Comparison of ENCODE assay signal across 16 cellular contexts in genomic region chr2:216287251-216287650, GRCh38.
A peak's percentile ranks its signal among the peaks of the same experiment; 100 is the strongest.
DNase-seq lines count a peak whose midpoint lies in the region; ATAC-seq and TF ChIP-seq lines count a peak whose summit lies in the region.
"Had no signal": no experiment of that assay in that cellular context is flagged by ENCODE, and none has a peak within 500 bp of the region (broad histone marks: within the 10 kb centered on the region; RNA-seq: fewer than 3 reads in every experiment).

No MANE protein-coding gene starts in this region.

- H3K4ac ChIP-seq in mesenchymal stem cell (ENCODE audit: low read depth in 1 of 2, low read length in 2 of 2) = no peak overlapping the region

- TF ChIP-seq CTCF in BE2C (IDR thresholded peaks at IDR 0.05; ENCODE audit: low read depth, low read length) (no peak), WERI-Rb-1 (IDR thresholded peaks at IDR 0.05; ENCODE audit: low read depth, low read length) (no peak)

- H3K36me3 ChIP-seq in BE2C (no peaks in the 10 kb centered on the region), HUES6 (ENCODE audit: control insufficient read depth, insufficient read depth, low read length) (no peaks in the 10 kb centered on the region), WERI-Rb-1 (no peaks in the 10 kb centered on the region), mesenchymal stem cell (ENCODE audit: control insufficient read depth in 1 of 2, insufficient read depth in 2 of 2, low read depth in 1 of 2, low read length in 2 of 2) (no peaks in the 10 kb centered on the region)
- H3K36me3 ChIP-seq: gastrocnemius medialis, thyroid gland had no signal

- peak overlapping the region; percentile 12 for H3K9ac ChIP-seq in HUES6 (ENCODE audit: low read length)
- no peak overlapping the region for H3K9ac ChIP-seq in mesenchymal stem cell (ENCODE audit: low read length)
- H3K9ac ChIP-seq: SK-N-SH had no signal

- no peak overlapping the region for H2AK5ac ChIP-seq in mesenchymal stem cell (ENCODE audit: low read length, severe bottlenecking)

- H3K27me3 ChIP-seq in BE2C (no peaks in the 10 kb centered on the region), HUES6 (ENCODE audit: control insufficient read depth, insufficient read depth, low read length) (0 out of 2 replicates have a peak, but pooled peaks cover 2% of the 10 kb centered on the region), WERI-Rb-1 (ENCODE audit: insufficient read depth, low read depth, severe bottlenecking) (no peaks in the 10 kb centered on the region), mesenchymal stem cell (ENCODE audit: control insufficient read depth in 1 of 2, insufficient read depth in 1 of 2, low read length in 2 of 2) (no peaks in the 10 kb centered on the region)
- H3K27me3 ChIP-seq: thyroid gland had no signal

- H4K91ac ChIP-seq in mesenchymal stem cell (ENCODE audit: low read length) = no peak overlapping the region

- H2BK12ac ChIP-seq in mesenchymal stem cell (ENCODE audit: low read length in 2 of 2) = no peak overlapping the region

- H2AFZ ChIP-seq in mesenchymal stem cell (ENCODE audit: low read depth, low read length) = no peak overlapping the region

- H2BK5ac ChIP-seq in mesenchymal stem cell (ENCODE audit: low read depth, low read length, poor library complexity, severe bottlenecking) = no peak overlapping the region

- peaks cover 20% of the 10 kb centered on the region for H3K4me1 ChIP-seq in BE2C
- H3K4me1 ChIP-seq in HUES6 (ENCODE audit: control insufficient read depth, insufficient read depth, low read length) = peaks cover 45% of the 10 kb centered on the region
- H3K4me1 ChIP-seq in mesenchymal stem cell (ENCODE audit: control insufficient read depth, insufficient read depth, low read depth, low read length) = peaks cover 20% of the 10 kb centered on the region
- H3K4me1 ChIP-seq: gastrocnemius medialis had no signal

- H3K27ac ChIP-seq in HUES6 (ENCODE audit: low read depth, low read length) (no peak overlapping the region), WERI-Rb-1 (no peak overlapping the region), mesenchymal stem cell (ENCODE audit: low read length, poor library complexity, severe bottlenecking) (no peak overlapping the region)
- H3K27ac ChIP-seq: gastrocnemius medialis, thyroid gland had no signal

- H4K8ac ChIP-seq in mesenchymal stem cell (ENCODE audit: low read length) = no peak overlapping the region

- H3K4me2 ChIP-seq in mesenchymal stem cell (ENCODE audit: low read length, poor library complexity, severe bottlenecking) = no peak overlapping the region
- H3K4me2 ChIP-seq: SK-N-SH had no signal

- no peaks in the 10 kb centered on the region for H3K79me1 ChIP-seq in mesenchymal stem cell (replicated peaks; ENCODE audit: low read length, poor library complexity, severe bottlenecking)

- H2BK120ac ChIP-seq in mesenchymal stem cell (ENCODE audit: low read depth, low read length) = no peak overlapping the region

- 22% methylated on average over 4 of the region's 5 CpGs for WGBS in mesenchymal stem cell

- H3K4me3 ChIP-seq in BE2C (ENCODE audit: low read depth, low read length) (no peak overlapping the region), HUES6 (ENCODE audit: low read depth, low read length) (no peak overlapping the region), WERI-Rb-1 (ENCODE audit: low read depth, low read length) (no peak overlapping the region), mesenchymal stem cell (ENCODE audit: insufficient read depth in 1 of 2, low read depth in 1 of 2, low read length in 2 of 2) (peak overlapping the region in 1 of 2 experiments; percentile 8)
- H3K4me3 ChIP-seq: gastrocnemius medialis, thyroid gland had no signal

- ATAC-seq in GM21723 (IDR thresholded peaks at IDR 0.05; ENCODE audit: unreplicated experiment) = no peak
- no peak for ATAC-seq in GM21576 (IDR thresholded peaks at IDR 0.05; ENCODE audit: unreplicated experiment)
- ATAC-seq: gastrocnemius medialis had no signal

- H3K9me3 ChIP-seq in BE2C (no peaks in the 10 kb centered on the region), HUES6 (ENCODE audit: control insufficient read depth, insufficient read depth, low read depth, low read length) (no peaks in the 10 kb centered on the region), WERI-Rb-1 (ENCODE audit: severe bottlenecking) (no peaks in the 10 kb centered on the region), mesenchymal stem cell (ENCODE audit: control insufficient read depth, low read length) (no peaks in the 10 kb centered on the region)
- H3K9me3 ChIP-seq: gastrocnemius medialis, SK-N-SH, thyroid gland had no signal

- H3K23ac ChIP-seq in mesenchymal stem cell (ENCODE audit: low read length in 2 of 2) = no peak overlapping the region

- DNase-seq in BE2C = peak; percentile 57
- DNase-seq in WERI-Rb-1 = peak; percentile 21
- peak; percentile 36 for DNase-seq in mesenchymal stem cell
- DNase-seq in anterior cingulate cortex (lab: John Stamatoyannopoulos, UW) = no peak
- no peak for DNase-seq in activated naive CD4-positive, alpha-beta T cell treated with anti-CD3 and anti-CD28 coated beads, Interleukin-2, amount 50 U/mL, for 16 hours
- DNase-seq: activated B cell treated with CpG ODN at 0.5 μM for 24 hours; activated naive CD4-positive, alpha-beta T cell treated with anti-CD3 and anti-CD28 coated beads for 36 hours; effector CD8-positive, alpha-beta T cell; gastrocnemius medialis; GOT3; NCI-H2029 treated with DMSO at 0.1 percent for 48 hours; SK-N-SH; thyroid gland had no signal

- H3K18ac ChIP-seq in mesenchymal stem cell (ENCODE audit: low read depth in 1 of 2, low read length in 2 of 2) = no peak overlapping the region

- H3K14ac ChIP-seq in mesenchymal stem cell (ENCODE audit: low read length in 2 of 2) = no peak overlapping the region

- H2BK15ac ChIP-seq in mesenchymal stem cell (ENCODE audit: low read depth, poor library complexity, severe bottlenecking) = no peak overlapping the region

Comparison
In these comparisons a context has a peak if more than half of its experiments do, and no peak if none do; other contexts are left out.
1. DNase-seq: peak in BE2C (single experiment), WERI-Rb-1 (single experiment) and mesenchymal stem cell (single experiment); none in anterior cingulate cortex (0 of 58) and activated naive CD4-positive, alpha-beta T cell treated with anti-CD3 and anti-CD28 coated beads, Interleukin-2, amount 50 U/mL, for 16 hours (single experiment).